In the genomic region with DNA sequence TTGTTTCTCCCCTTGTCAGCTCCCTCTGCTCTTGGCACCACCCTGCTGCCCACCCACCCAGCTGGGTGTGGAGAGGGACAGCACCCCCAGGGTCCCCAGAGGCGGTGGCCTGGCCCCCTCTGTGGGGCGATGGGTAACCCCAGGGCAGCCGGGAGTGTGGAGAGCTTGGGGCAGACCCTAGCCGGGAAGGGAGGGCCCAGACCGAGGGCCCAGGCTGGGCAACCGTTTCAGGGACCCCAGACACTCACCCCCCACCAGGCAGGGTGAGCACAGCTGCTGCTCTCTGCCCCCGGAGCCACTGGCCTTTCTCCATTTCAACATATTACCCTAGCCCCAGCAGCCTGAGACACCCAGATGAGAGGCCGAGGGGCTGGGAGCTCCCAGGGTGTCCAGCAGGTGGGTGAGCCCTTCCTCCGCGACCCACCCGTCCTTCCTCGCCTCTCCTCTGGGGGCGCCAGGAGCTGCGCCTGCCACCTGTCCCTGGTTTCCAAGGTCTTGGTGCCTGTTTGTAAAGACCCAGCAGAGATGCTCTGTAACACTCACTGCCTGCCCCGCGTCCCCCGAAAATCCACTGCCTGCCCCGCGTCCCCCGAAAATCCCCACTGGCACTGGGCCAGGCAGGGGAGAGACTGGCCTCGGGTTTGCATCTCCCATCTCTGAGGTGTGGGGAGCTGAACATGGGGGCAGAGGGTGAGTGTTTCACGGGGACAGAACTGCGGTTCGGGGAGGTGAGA, we compare ENCODE assay signal across 10 cellular contexts. TPM values are rescaled to one million over a fixed set of nuclear protein-coding genes. Genes with fewer than 3 reads are reported as not detected.
A peak's percentile ranks its signal among the peaks of the same experiment; 100 is the strongest.
DNase-seq lines count a peak whose midpoint lies in the region; ATAC-seq and TF ChIP-seq lines count a peak whose summit lies in the region.
"Had no signal": no experiment of that assay in that cellular context is flagged by ENCODE, and none has a peak within 500 bp of the region (broad histone marks: within the 10 kb centered on the region; RNA-seq: fewer than 3 reads in every experiment).

No MANE protein-coding gene starts in this region.

- H3K9me3 Mint-ChIP-seq in naive thymus-derived CD4-positive, alpha-beta T cell, result no peaks in the 10 kb centered on the region
- no peaks in the 10 kb centered on the region for H3K9me3 Mint-ChIP-seq in stimulated activated effector memory CD8-positive, alpha-beta T cell treated with anti-CD3 and anti-CD28 coated beads, Interleukin-12 subunit alpha, Interleukin-12 subunit beta, amount 100 ng/mL, for 72 hours
- H3K9me3 Mint-ChIP-seq: T-helper 1 cell treated with Interleukin-12 subunit alpha and Interleukin-12 subunit beta and Interleukin-4 antibody, amounts not matched to agents 30 μg/mL and 1 μg/mL, for 36 hours had no signal

- POLR2A ChIA-PET in naive thymus-derived CD4-positive, alpha-beta T cell (lab: Charles Lee), result interaction anchor here (0.7 kb wide), 1 partner anchor 96 kb away, joined by 3 read pairs; no protein-coding TSS in a partner anchor

- DNase-seq in 8988T (peak; percentile 98), GM03348 (ENCODE audit: low spot score) (peak; percentile 59), NCI-H345 (lab: John Stamatoyannopoulos, UW) (peak; percentile 16), choroid plexus epithelial cell (ENCODE audit: low read depth) (no peak), NCI-H774 (lab: John Stamatoyannopoulos, UW) (no peak)
- no peak for DNase-seq in naive thymus-derived CD4-positive, alpha-beta T cell
- DNase-seq in stimulated activated effector memory CD8-positive, alpha-beta T cell treated with anti-CD3 and anti-CD28 coated beads, Interleukin-12 subunit alpha, Interleukin-12 subunit beta, amount 100 ng/mL, for 72 hours (ENCODE audit: low spot score in 2 of 2), result no peak

- TF ChIP-seq CTCF in choroid plexus epithelial cell (conservative IDR thresholded peaks at IDR 0.05; ENCODE audit: low read depth, low read length), result peak; percentile 69

- H3K4me3 Mint-ChIP-seq in naive thymus-derived CD4-positive, alpha-beta T cell, result no peak overlapping the region
- H3K4me3 Mint-ChIP-seq in stimulated activated effector memory CD8-positive, alpha-beta T cell treated with anti-CD3 and anti-CD28 coated beads, Interleukin-12 subunit alpha, Interleukin-12 subunit beta, amount 100 ng/mL, for 72 hours, result no peak overlapping the region
- H3K4me3 Mint-ChIP-seq: T-helper 1 cell treated with Interleukin-12 subunit alpha and Interleukin-12 subunit beta and Interleukin-4 antibody, amounts not matched to agents 30 μg/mL and 1 μg/mL, for 36 hours had no signal

- H3K4me1 ChIP-seq in naive thymus-derived CD4-positive, alpha-beta T cell (ENCODE audit: control insufficient read depth in 2 of 2, insufficient read depth in 2 of 2, low read length in 2 of 2), result no peaks in the 10 kb centered on the region

- no peak overlapping the region for H3K27ac ChIP-seq in naive thymus-derived CD4-positive, alpha-beta T cell (ENCODE audit: low read depth, low read length)
- H3K27ac ChIP-seq: gastroesophageal sphincter had no signal

- CTCF ChIA-PET in naive thymus-derived CD4-positive, alpha-beta T cell (lab: Charles Lee), result no interaction called here

- H3K4me1 Mint-ChIP-seq in naive thymus-derived CD4-positive, alpha-beta T cell, result peaks cover 0 to 3% (median 0%) of the 10 kb centered on the region in 7 donors
- no peaks in the 10 kb centered on the region for H3K4me1 Mint-ChIP-seq in stimulated activated effector memory CD8-positive, alpha-beta T cell treated with anti-CD3 and anti-CD28 coated beads, Interleukin-12 subunit alpha, Interleukin-12 subunit beta, amount 100 ng/mL, for 72 hours

- no peak for ATAC-seq in naive thymus-derived CD4-positive, alpha-beta T cell
- no peak for ATAC-seq in HG02798 (IDR thresholded peaks at IDR 0.05; ENCODE audit: poor library complexity, unreplicated experiment)
- ATAC-seq in stimulated activated effector memory CD8-positive, alpha-beta T cell treated with anti-CD3 and anti-CD28 coated beads, Interleukin-12 subunit alpha, Interleukin-12 subunit beta, amount 100 ng/mL, for 72 hours, result no peak
- ATAC-seq: gastroesophageal sphincter had no signal

- intact Hi-C loops in naive thymus-derived CD4-positive, alpha-beta T cell (cut with micrococcal nuclease), result no loop called here

- no peaks in the 10 kb centered on the region for H3K36me3 ChIP-seq in naive thymus-derived CD4-positive, alpha-beta T cell (ENCODE audit: control insufficient read depth in 2 of 3, insufficient read depth in 3 of 3, low read length in 3 of 3)

- H3K27me3 ChIP-seq in naive thymus-derived CD4-positive, alpha-beta T cell (ENCODE audit: control insufficient read depth in 2 of 2, insufficient read depth in 2 of 2, low read length in 2 of 2), result no peaks in the 10 kb centered on the region
- H3K27me3 ChIP-seq: gastroesophageal sphincter had no signal

- no peak overlapping the region for H3K27ac Mint-ChIP-seq in naive thymus-derived CD4-positive, alpha-beta T cell
- H3K27ac Mint-ChIP-seq in stimulated activated effector memory CD8-positive, alpha-beta T cell treated with anti-CD3 and anti-CD28 coated beads, Interleukin-12 subunit alpha, Interleukin-12 subunit beta, amount 100 ng/mL, for 72 hours, result no peak overlapping the region
- H3K27ac Mint-ChIP-seq: T-helper 1 cell treated with Interleukin-12 subunit alpha and Interleukin-12 subunit beta and Interleukin-4 antibody, amounts not matched to agents 30 μg/mL and 1 μg/mL, for 36 hours had no signal

- no peaks in the 10 kb centered on the region for H3K36me3 Mint-ChIP-seq in naive thymus-derived CD4-positive, alpha-beta T cell
- no peaks in the 10 kb centered on the region for H3K36me3 Mint-ChIP-seq in stimulated activated effector memory CD8-positive, alpha-beta T cell treated with anti-CD3 and anti-CD28 coated beads, Interleukin-12 subunit alpha, Interleukin-12 subunit beta, amount 100 ng/mL, for 72 hours

- peaks cover 0 to 9% (median 0%) of the 10 kb centered on the region in 5 donors for H3K27me3 Mint-ChIP-seq in naive thymus-derived CD4-positive, alpha-beta T cell

- no peak overlapping the region for H3K4me3 ChIP-seq in choroid plexus epithelial cell (ENCODE audit: low read depth, low read length)
- no peak overlapping the region for H3K4me3 ChIP-seq in naive thymus-derived CD4-positive, alpha-beta T cell (ENCODE audit: low read length)
- H3K4me3 ChIP-seq: gastroesophageal sphincter had no signal

- no peaks in the 10 kb centered on the region for H3K9me3 ChIP-seq in naive thymus-derived CD4-positive, alpha-beta T cell (ENCODE audit: control insufficient read depth in 2 of 3, low read length in 3 of 3)
- H3K9me3 ChIP-seq: gastroesophageal sphincter had no signal

RNA-seq across cellular contexts. Expression of a gene that starts 45.4 kb away (rescaled TPM):
- total RNA-seq in naive thymus-derived CD4-positive, alpha-beta T cell, result 1 to 10 TPM in 1 of 5 experiments, under 1 TPM in 3, not detected in 1; 0.05 to 3.8 (median 0.68) TPM
- not detected for polyA plus RNA-seq in naive thymus-derived CD4-positive, alpha-beta T cell

Comparison
In these comparisons a context has a peak if more than half of its experiments do, and no peak if none do; other contexts are left out.
1. DNase-seq: peak in 8988T (single experiment), GM03348 (single experiment) and NCI-H345 (single experiment); none in choroid plexus epithelial cell (single experiment), naive thymus-derived CD4-positive, alpha-beta T cell (0 of 9), NCI-H774 (single experiment) and stimulated activated effector memory CD8-positive, alpha-beta T cell treated with anti-CD3 and anti-CD28 coated beads, Interleukin-12 subunit alpha, Interleukin-12 subunit beta, amount 100 ng/mL, for 72 hours (0 of 2).